Comparison of ENCODE assay signal across 8 cellular contexts in genomic region chr2:127884436-127884835, GRCh38. TPM values are rescaled to one million over a fixed set of nuclear protein-coding genes. Genes with fewer than 3 reads are reported as not detected.
DNase-seq lines count a peak whose midpoint lies in the region; ATAC-seq and TF ChIP-seq lines count a peak whose summit lies in the region.

No MANE protein-coding gene starts in this region.

- ATAC-seq in HG03457 (IDR thresholded peaks at IDR 0.05; ENCODE audit: unreplicated experiment): no peak

- H3K36me3 Mint-ChIP-seq in activated naive CD4-positive, alpha-beta T cell treated with anti-CD3 and anti-CD28 coated beads for 36 hours (ENCODE audit: low read depth): peaks cover 4% of the 10 kb centered on the region

- peak overlapping the region; percentile 86 for H3K4me3 Mint-ChIP-seq in activated naive CD4-positive, alpha-beta T cell treated with anti-CD3 and anti-CD28 coated beads for 36 hours

- peaks cover 62% of the 10 kb centered on the region for H3K4me1 Mint-ChIP-seq in activated naive CD4-positive, alpha-beta T cell treated with anti-CD3 and anti-CD28 coated beads for 36 hours (ENCODE audit: low read depth)

- TF ChIP-seq EP300 in transverse colon (IDR thresholded peaks at IDR 0.05; ENCODE audit: low read depth): no peak

- CTCF ChIA-PET in activated naive CD4-positive, alpha-beta T cell treated with anti-CD3 and anti-CD28 coated beads for 36 hours (lab: Charles Lee): interaction anchor here (0.8 to 0.9 kb wide), 2 partner anchors 9 to 27 kb away, joined by 3 to 4 read pairs; no protein-coding TSS in a partner anchor

- H3K9me3 Mint-ChIP-seq in activated naive CD4-positive, alpha-beta T cell treated with anti-CD3 and anti-CD28 coated beads for 36 hours: no peaks in the 10 kb centered on the region

- intact Hi-C loops in activated naive CD4-positive, alpha-beta T cell treated with anti-CD3 and anti-CD28 coated beads for 36 hours (cut with micrococcal nuclease): loop anchor here (2.0 to 5.0 kb wide), 3 partner anchors 350 to 433 kb away; partner anchors contain the start of genes HS6ST1 and IWS1
- intact Hi-C loops in ascending aorta (cut with DNase I): loop anchor here (5.0 to 10.0 kb wide), 4 partner anchors 143 to 1990 kb away; partner anchors contain the start of genes IWS1, SAP130 and UGGT1
- intact Hi-C loops in transverse colon (cut with DNase I; ENCODE audit: low total_unique reads): no loop called here

- in situ Hi-C loops in transverse colon (cut with MboI; ENCODE audit: low pct_ligation_motif_present in 1 of 4, low pct_unique_long_range_greater_than_20kb in 1 of 4, low sequenced_read_pairs in 3 of 4): loop anchor here in 1 of 4 donors (10.0 kb wide), 1 partner anchor 210 kb away; the partner anchor contains the start of gene UGGT1

- H3K27ac Mint-ChIP-seq in activated naive CD4-positive, alpha-beta T cell treated with anti-CD3 and anti-CD28 coated beads for 36 hours: peak overlapping the region; percentile 71

- no peaks in the 10 kb centered on the region for H3K27me3 Mint-ChIP-seq in activated naive CD4-positive, alpha-beta T cell treated with anti-CD3 and anti-CD28 coated beads for 36 hours (ENCODE audit: low read depth)

- peaks cover 9 to 33% of the 10 kb centered on the region in 2 donors for H3K4me1 ChIP-seq in ascending aorta
- peaks cover 19 to 46% (median 24%) of the 10 kb centered on the region in 4 donors for H3K4me1 ChIP-seq in transverse colon

- WGBS in transverse colon (ENCODE audit: low coverage in 1 of 2), 2 donors: 13 to 22% methylated on average over 3 to 10 of the region's 10 CpGs

- H3K4me3 ChIP-seq in ascending aorta: peak overlapping the region; percentile 67 to 69
- peak overlapping the region; percentile 45 to 63 (median 60) for H3K4me3 ChIP-seq in transverse colon

- no peak for DNase-seq in activated naive CD4-positive, alpha-beta T cell treated with anti-CD3 and anti-CD28 coated beads for 36 hours
- no peak for DNase-seq in activated naive CD4-positive, alpha-beta T cell treated with anti-CD3 and anti-CD28 coated beads, Interleukin-2, amount 50 U/mL, for 16 hours
- DNase-seq in ascending aorta (ENCODE audit: low spot score in 2 of 2) (no peak), kidney tubule cell (ENCODE audit: low spot score) (peak; percentile 24), transverse colon (peak; percentile 14), NCI-H2081 (lab: John Stamatoyannopoulos, UW) (no peak), DMS53 (lab: John Stamatoyannopoulos, UW) (no peak)

- TF ChIP-seq CTCF in ascending aorta (IDR thresholded peaks at IDR 0.05): no peak
- no peak for TF ChIP-seq CTCF in transverse colon (IDR thresholded peaks at IDR 0.05)

- H3K27ac ChIP-seq in ascending aorta: peak overlapping the region; percentile 85 to 88
- H3K27ac ChIP-seq in transverse colon: peak overlapping the region; percentile 90 to 95 (median 92)

- H3K27me3 ChIP-seq in ascending aorta (no peaks in the 10 kb centered on the region), transverse colon (no peaks in the 10 kb centered on the region)

- H3K9me3 ChIP-seq in ascending aorta (no peaks in the 10 kb centered on the region), transverse colon (no peaks in the 10 kb centered on the region)

- H3K36me3 ChIP-seq in ascending aorta (peaks cover 0 to 18% of the 10 kb centered on the region in 2 donors), transverse colon (peaks cover 0 to 13% (median 0%) of the 10 kb centered on the region in 4 donors)

- TF ChIP-seq POLR2A in transverse colon (IDR thresholded peaks at IDR 0.05): no peak

RNA-seq across cellular contexts. Expression of gene AMMECR1L, which starts 1.3 kb away (rescaled TPM):
- 10 to 100 TPM; 12.7 to 13.1 TPM for total RNA-seq in activated naive CD4-positive, alpha-beta T cell treated with anti-CD3 and anti-CD28 coated beads for 36 hours
- total RNA-seq in ascending aorta (20.6 TPM), transverse colon (10 to 100 TPM in 3 of 4 donors, 1 to 10 TPM in 1; 6.6 to 18.3 (median 12.9) TPM)

RNA-seq across cellular contexts. Expression of gene POLR2D, which starts 26.5 kb away (rescaled TPM):
- total RNA-seq in activated naive CD4-positive, alpha-beta T cell treated with anti-CD3 and anti-CD28 coated beads for 36 hours: 10 to 100 TPM; 67.6 to 70.8 TPM
- total RNA-seq in ascending aorta: 2.1 TPM
- 10 to 100 TPM in 3 of 4 donors, 1 to 10 TPM in 1; 7.6 to 21.9 (median 11.6) TPM for total RNA-seq in transverse colon

Comparison
In these comparisons a context has a peak if more than half of its experiments do, and no peak if none do; other contexts are left out.
1. DNase-seq: peak in kidney tubule cell (single experiment) and transverse colon (single experiment); none in activated naive CD4-positive, alpha-beta T cell treated with anti-CD3 and anti-CD28 coated beads for 36 hours (single experiment), activated naive CD4-positive, alpha-beta T cell treated with anti-CD3 and anti-CD28 coated beads, Interleukin-2, amount 50 U/mL, for 16 hours (single experiment), ascending aorta (0 of 2), NCI-H2081 (0 of 2) and DMS53 (single experiment).